ENCODE assay signal across 17 cellular contexts in genomic region chr1:57831624-57832023, GRCh38.
DNase-seq lines count a peak whose midpoint lies in the region; ATAC-seq, FAIRE-seq and TF ChIP-seq lines count a peak whose summit lies in the region.
"Had no signal": no experiment of that assay in that cellular context is flagged by ENCODE, and none has a peak within 500 bp of the region (broad histone marks: within the 10 kb centered on the region; RNA-seq: fewer than 3 reads in every experiment).

No MANE protein-coding gene starts in this region.

- H3K27me3 ChIP-seq in mammary epithelial cell (ENCODE audit: insufficient read depth, low read length) (no peaks in the 10 kb centered on the region), kidney epithelial cell (ENCODE audit: control insufficient read depth, insufficient read depth, low read length) (no peaks in the 10 kb centered on the region)
- H3K27me3 ChIP-seq: upper lobe of left lung had no signal

- no peaks in the 10 kb centered on the region for H3K9me3 ChIP-seq in mammary epithelial cell (replicated peaks; ENCODE audit: insufficient read depth, low read length)
- H3K9me3 ChIP-seq: upper lobe of left lung had no signal

- H3K4me3 ChIP-seq in mammary epithelial cell (replicated peaks in 1 of 3; ENCODE audit: insufficient read depth in 1 of 3, low read depth in 2 of 3, low read length in 3 of 3) (no peak overlapping the region), kidney epithelial cell (ENCODE audit: low read depth, low read length) (no peak overlapping the region)
- H3K4me3 ChIP-seq: upper lobe of left lung had no signal

- peak overlapping the region; percentile 0 for H3K4me2 ChIP-seq in mammary epithelial cell (ENCODE audit: insufficient read depth, low read depth, low read length)

- BruUV-seq in mammary epithelial cell (replicated peaks; lab: Mats Ljungman, UMichigan): no TSS peak

- H4K20me1 ChIP-seq in mammary epithelial cell (ENCODE audit: insufficient read depth, low read length): no peaks in the 10 kb centered on the region

- H3K79me2 ChIP-seq in mammary epithelial cell (ENCODE audit: insufficient read depth, low read length): no peaks in the 10 kb centered on the region

- no peak for ATAC-seq in GM21717 (IDR thresholded peaks at IDR 0.05; ENCODE audit: unreplicated experiment)
- ATAC-seq: activated CD8-positive, alpha-beta T cell treated with anti-CD3 and anti-CD28 coated beads, Interleukin-2, amount 10 ng/mL, durations not matched to agents 7 days and 5 days had no signal

- no peak overlapping the region for H3K27ac ChIP-seq in mammary epithelial cell (ENCODE audit: insufficient read depth, low read depth, low read length)
- H3K27ac ChIP-seq: upper lobe of left lung, WERI-Rb-1 had no signal

- no peak overlapping the region for H3K27ac Mint-ChIP-seq in activated naive CD4-positive, alpha-beta T cell treated with anti-CD3 and anti-CD28 coated beads for 36 hours
- H3K27ac Mint-ChIP-seq: activated CD8-positive, alpha-beta T cell treated with anti-CD3 and anti-CD28 coated beads, Interleukin-2, amount 10 ng/mL, durations not matched to agents 7 days and 5 days; IgD-negative memory B cell had no signal

- peaks cover 3% of the 10 kb centered on the region for H3K27me3 Mint-ChIP-seq in activated naive CD4-positive, alpha-beta T cell treated with anti-CD3 and anti-CD28 coated beads for 36 hours (ENCODE audit: low read depth)

- DNase-seq in EH (ENCODE audit: low read depth) (peak; percentile 61), NCI-H2029 treated with DMSO at 0.1 percent for 48 hours (lab: John Stamatoyannopoulos, UW) (peak; percentile 70), mammary epithelial cell (peak; percentile 89), kidney epithelial cell (ENCODE audit: low read depth) (peak; percentile 80), T-helper 1 cell (no peak), HTR-8/SVneo (ENCODE audit: insufficient read length, low spot score) (no peak)
- no peak for DNase-seq in activated naive CD4-positive, alpha-beta T cell treated with anti-CD3 and anti-CD28 coated beads for 36 hours
- DNase-seq: activated CD8-positive, alpha-beta T cell treated with anti-CD3 and anti-CD28 coated beads, Interleukin-2, amount 10 ng/mL, durations not matched to agents 7 days and 5 days; anterior cingulate cortex; GOT3; NCI-H1092 treated with DMSO at 0.1 percent for 48 hours; NCI-H2227 treated with DMSO at 0.1 percent for 48 hours; stimulated activated naive CD4-positive, alpha-beta T cell; WERI-Rb-1 had no signal

- FAIRE-seq in HTR-8/SVneo (lab: Jason Lieb, UNC): no peak

- H3K36me3 ChIP-seq in mammary epithelial cell (ENCODE audit: insufficient read depth, low read length) (no peaks in the 10 kb centered on the region), kidney epithelial cell (ENCODE audit: control insufficient read depth, insufficient read depth, low read length) (no peaks in the 10 kb centered on the region)
- H3K36me3 ChIP-seq: upper lobe of left lung, WERI-Rb-1 had no signal

- no peaks in the 10 kb centered on the region for H3K36me3 Mint-ChIP-seq in activated naive CD4-positive, alpha-beta T cell treated with anti-CD3 and anti-CD28 coated beads for 36 hours (ENCODE audit: low read depth)
- H3K36me3 Mint-ChIP-seq: IgD-negative memory B cell had no signal

- CTCF ChIA-PET in mammary epithelial cell (lab: Charles Lee; ENCODE audit: low non-redundant PET): no interaction called here
- CTCF ChIA-PET in activated naive CD4-positive, alpha-beta T cell treated with anti-CD3 and anti-CD28 coated beads for 36 hours (lab: Charles Lee): interaction anchor here (0.5 kb wide), 1 partner anchor 237 kb away, joined by 8 read pairs; no protein-coding TSS in a partner anchor

- no peak overlapping the region for H3K4me3 Mint-ChIP-seq in activated naive CD4-positive, alpha-beta T cell treated with anti-CD3 and anti-CD28 coated beads for 36 hours
- H3K4me3 Mint-ChIP-seq: activated CD8-positive, alpha-beta T cell treated with anti-CD3 and anti-CD28 coated beads, Interleukin-2, amount 10 ng/mL, durations not matched to agents 7 days and 5 days; IgD-negative memory B cell had no signal

- dilution Hi-C loops in mammary epithelial cell (cut with HindIII; ENCODE audit: low sequenced_read_pairs): no loop called here

- H3K4me1 Mint-ChIP-seq in activated naive CD4-positive, alpha-beta T cell treated with anti-CD3 and anti-CD28 coated beads for 36 hours (ENCODE audit: low read depth): no peaks in the 10 kb centered on the region
- H3K4me1 Mint-ChIP-seq: IgD-negative memory B cell had no signal

- H2AFZ ChIP-seq in mammary epithelial cell (ENCODE audit: low read depth, low read length): no peak overlapping the region

- intact Hi-C loops in mammary epithelial cell (cut with micrococcal nuclease): loop anchor here (2.0 kb wide), 1 partner anchor 999 kb away; no protein-coding TSS in a partner anchor
- intact Hi-C loops in activated naive CD4-positive, alpha-beta T cell treated with anti-CD3 and anti-CD28 coated beads for 36 hours (cut with micrococcal nuclease): no loop called here

- no peaks in the 10 kb centered on the region for H3K9me3 Mint-ChIP-seq in activated naive CD4-positive, alpha-beta T cell treated with anti-CD3 and anti-CD28 coated beads for 36 hours

- H3K9ac ChIP-seq in mammary epithelial cell (ENCODE audit: insufficient read depth, low read length): no peak overlapping the region

- WGBS in mammary epithelial cell (ENCODE audit: low coverage, missing lambda C conversion rate): 0% methylated on average over 1 of the region's 1 CpG

- peaks cover 40% of the 10 kb centered on the region for H3K4me1 ChIP-seq in mammary epithelial cell (ENCODE audit: insufficient read depth, low read length)
- H3K4me1 ChIP-seq: upper lobe of left lung had no signal

- no peak for TF ChIP-seq CTCF in mammary epithelial cell (conservative IDR thresholded peaks at IDR 0.05 in 1 of 2, IDR thresholded peaks at IDR 0.05 in 1 of 2; ENCODE audit: extremely low read depth in 1 of 2, insufficient read depth in 1 of 2, low read depth in 1 of 2, low read length in 2 of 2)
- no peak for TF ChIP-seq CTCF in kidney epithelial cell (IDR thresholded peaks at IDR 0.05; ENCODE audit: insufficient read depth, low read length, poor library complexity, severe bottlenecking)

- in situ Hi-C loops in mammary epithelial cell (cut with MboI; ENCODE audit: low sequenced_read_pairs in 2 of 2): no loop called here

Comparison
In these comparisons a context has a peak if more than half of its experiments do, and no peak if none do; other contexts are left out.
1. DNase-seq: peak in EH (single experiment), NCI-H2029 treated with DMSO at 0.1 percent for 48 hours (single experiment), mammary epithelial cell (single experiment) and kidney epithelial cell (single experiment); none in T-helper 1 cell (0 of 5), HTR-8/SVneo (single experiment) and activated naive CD4-positive, alpha-beta T cell treated with anti-CD3 and anti-CD28 coated beads for 36 hours (single experiment).